ENCODE assay signal across 1 cellular context in the genomic region with DNA sequence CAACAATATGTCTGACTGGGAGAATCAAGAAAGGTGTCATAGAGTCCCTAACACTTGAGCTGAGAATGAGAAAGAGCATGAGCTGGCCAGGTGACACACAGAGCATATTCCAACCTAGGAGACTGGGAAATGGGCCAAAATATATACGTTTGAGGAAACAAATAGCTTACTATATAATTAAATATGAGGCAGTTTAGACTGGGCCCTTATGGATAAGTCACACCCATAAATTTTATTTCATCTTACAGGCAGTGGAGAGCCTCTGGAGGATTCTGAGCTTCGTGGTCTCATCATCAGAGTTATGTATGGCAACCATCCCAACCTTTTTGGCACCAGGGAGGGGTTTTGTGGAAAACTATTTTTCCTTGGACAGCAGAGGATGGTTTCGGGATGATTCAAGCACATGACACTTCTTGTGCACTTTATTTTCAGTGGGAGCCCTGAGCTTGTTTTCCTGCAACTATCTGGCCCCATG.
TF ChIP-seq lines count a peak whose summit lies in the region.

No MANE protein-coding gene starts in this region.

TF ChIP-seq in HEK293T, 16 proteins besides CTCF, POLR2A, EP300 and RAD21 (continued from another document):
- TF ChIP-seq, protein P1, sequence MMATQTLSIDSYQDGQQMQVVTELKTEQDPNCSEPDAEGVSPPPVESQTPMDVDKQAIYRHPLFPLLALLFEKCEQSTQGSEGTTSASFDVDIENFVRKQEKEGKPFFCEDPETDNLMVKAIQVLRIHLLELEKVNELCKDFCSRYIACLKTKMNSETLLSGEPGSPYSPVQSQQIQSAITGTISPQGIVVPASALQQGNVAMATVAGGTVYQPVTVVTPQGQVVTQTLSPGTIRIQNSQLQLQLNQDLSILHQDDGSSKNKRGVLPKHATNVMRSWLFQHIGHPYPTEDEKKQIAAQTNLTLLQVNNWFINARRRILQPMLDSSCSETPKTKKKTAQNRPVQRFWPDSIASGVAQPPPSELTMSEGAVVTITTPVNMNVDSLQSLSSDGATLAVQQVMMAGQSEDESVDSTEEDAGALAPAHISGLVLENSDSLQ (IDR thresholded peaks at IDR 0.05), result no peak
- no peak for TF ChIP-seq ZNF384 (IDR thresholded peaks at IDR 0.05)
